ENCODE assay signal across 1 cellular context in the genomic region with DNA sequence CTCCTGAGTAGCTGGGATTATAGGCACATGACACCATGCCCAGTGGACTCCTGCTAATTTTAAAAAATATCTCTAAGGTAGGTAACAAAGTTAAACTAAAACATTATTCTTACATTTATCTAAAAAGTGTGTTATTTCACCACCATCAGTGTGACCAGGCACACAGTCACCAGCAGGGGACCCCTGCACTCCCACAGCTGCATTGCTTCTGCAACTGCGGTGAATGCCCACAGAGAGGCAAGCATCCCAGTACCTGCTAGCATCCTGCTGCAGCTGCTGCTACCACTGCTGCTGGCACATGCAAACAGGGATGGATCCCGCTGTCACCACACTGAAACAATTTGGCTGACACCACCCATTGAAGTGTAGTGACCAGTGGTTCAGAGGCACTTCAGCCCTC.
TF ChIP-seq lines count a peak whose summit lies in the region.

No MANE protein-coding gene starts in this region.

TF ChIP-seq in GM23338, 12 proteins besides CTCF, POLR2A, EP300 and RAD21 (continued from another document):
- TF ChIP-seq, protein P1, sequence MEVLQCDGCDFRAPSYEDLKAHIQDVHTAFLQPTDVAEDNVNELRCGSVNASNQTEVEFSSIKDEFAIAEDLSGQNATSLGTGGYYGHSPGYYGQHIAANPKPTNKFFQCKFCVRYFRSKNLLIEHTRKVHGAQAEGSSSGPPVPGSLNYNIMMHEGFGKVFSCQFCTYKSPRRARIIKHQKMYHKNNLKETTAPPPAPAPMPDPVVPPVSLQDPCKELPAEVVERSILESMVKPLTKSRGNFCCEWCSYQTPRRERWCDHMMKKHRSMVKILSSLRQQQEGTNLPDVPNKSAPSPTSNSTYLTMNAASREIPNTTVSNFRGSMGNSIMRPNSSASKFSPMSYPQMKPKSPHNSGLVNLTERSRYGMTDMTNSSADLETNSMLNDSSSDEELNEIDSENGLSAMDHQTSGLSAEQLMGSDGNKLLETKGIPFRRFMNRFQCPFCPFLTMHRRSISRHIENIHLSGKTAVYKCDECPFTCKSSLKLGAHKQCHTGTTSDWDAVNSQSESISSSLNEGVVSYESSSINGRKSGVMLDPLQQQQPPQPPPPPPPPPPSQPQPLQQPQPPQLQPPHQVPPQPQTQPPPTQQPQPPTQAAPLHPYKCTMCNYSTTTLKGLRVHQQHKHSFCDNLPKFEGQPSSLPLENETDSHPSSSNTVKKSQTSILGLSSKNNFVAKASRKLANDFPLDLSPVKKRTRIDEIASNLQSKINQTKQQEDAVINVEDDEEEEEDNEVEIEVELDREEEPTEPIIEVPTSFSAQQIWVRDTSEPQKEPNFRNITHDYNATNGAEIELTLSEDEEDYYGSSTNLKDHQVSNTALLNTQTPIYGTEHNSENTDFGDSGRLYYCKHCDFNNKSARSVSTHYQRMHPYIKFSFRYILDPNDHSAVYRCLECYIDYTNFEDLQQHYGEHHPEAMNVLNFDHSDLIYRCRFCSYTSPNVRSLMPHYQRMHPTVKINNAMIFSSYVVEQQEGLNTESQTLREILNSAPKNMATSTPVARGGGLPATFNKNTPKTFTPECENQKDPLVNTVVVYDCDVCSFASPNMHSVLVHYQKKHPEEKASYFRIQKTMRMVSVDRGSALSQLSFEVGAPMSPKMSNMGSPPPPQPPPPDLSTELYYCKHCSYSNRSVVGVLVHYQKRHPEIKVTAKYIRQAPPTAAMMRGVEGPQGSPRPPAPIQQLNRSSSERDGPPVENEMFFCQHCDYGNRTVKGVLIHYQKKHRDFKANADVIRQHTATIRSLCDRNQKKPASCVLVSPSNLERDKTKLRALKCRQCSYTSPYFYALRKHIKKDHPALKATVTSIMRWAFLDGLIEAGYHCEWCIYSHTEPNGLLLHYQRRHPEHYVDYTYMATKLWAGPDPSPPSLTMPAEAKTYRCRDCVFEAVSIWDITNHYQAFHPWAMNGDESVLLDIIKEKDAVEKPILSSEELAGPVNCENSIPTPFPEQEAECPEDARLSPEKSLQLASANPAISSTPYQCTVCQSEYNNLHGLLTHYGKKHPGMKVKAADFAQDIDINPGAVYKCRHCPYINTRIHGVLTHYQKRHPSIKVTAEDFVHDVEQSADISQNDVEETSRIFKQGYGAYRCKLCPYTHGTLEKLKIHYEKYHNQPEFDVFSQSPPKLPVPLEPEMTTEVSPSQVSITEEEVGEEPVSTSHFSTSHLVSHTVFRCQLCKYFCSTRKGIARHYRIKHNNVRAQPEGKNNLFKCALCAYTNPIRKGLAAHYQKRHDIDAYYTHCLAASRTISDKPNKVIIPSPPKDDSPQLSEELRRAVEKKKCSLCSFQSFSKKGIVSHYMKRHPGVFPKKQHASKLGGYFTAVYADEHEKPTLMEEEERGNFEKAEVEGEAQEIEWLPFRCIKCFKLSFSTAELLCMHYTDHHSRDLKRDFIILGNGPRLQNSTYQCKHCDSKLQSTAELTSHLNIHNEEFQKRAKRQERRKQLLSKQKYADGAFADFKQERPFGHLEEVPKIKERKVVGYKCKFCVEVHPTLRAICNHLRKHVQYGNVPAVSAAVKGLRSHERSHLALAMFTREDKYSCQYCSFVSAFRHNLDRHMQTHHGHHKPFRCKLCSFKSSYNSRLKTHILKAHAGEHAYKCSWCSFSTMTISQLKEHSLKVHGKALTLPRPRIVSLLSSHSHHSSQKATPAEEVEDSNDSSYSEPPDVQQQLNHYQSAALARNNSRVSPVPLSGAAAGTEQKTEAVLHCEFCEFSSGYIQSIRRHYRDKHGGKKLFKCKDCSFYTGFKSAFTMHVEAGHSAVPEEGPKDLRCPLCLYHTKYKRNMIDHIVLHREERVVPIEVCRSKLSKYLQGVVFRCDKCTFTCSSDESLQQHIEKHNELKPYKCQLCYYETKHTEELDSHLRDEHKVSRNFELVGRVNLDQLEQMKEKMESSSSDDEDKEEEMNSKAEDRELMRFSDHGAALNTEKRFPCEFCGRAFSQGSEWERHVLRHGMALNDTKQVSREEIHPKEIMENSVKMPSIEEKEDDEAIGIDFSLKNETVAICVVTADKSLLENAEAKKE (CRISPR knock-in tag; IDR thresholded peaks at IDR 0.05), result no peak
- TF ChIP-seq ZNF331 (CRISPR knock-in tag; IDR thresholded peaks at IDR 0.05; ENCODE audit: low read depth) (no peak), EZH2phosphoT487 (IDR thresholded peaks at IDR 0.05; ENCODE audit: unreplicated experiment) (no peak), ZNF114 (CRISPR knock-in tag; IDR thresholded peaks at IDR 0.05) (no peak), POLR2AphosphoS5 (IDR thresholded peaks at IDR 0.05; ENCODE audit: low read depth) (no peak), EZH2 (IDR thresholded peaks at IDR 0.05; ENCODE audit: low read depth, unreplicated experiment) (no peak), REST (IDR thresholded peaks at IDR 0.05; ENCODE audit: unreplicated experiment) (no peak), CREB1 (CRISPR knock-in tag; IDR thresholded peaks at IDR 0.05; ENCODE audit: low read depth) (no peak)
- TF ChIP-seq, protein P2, sequence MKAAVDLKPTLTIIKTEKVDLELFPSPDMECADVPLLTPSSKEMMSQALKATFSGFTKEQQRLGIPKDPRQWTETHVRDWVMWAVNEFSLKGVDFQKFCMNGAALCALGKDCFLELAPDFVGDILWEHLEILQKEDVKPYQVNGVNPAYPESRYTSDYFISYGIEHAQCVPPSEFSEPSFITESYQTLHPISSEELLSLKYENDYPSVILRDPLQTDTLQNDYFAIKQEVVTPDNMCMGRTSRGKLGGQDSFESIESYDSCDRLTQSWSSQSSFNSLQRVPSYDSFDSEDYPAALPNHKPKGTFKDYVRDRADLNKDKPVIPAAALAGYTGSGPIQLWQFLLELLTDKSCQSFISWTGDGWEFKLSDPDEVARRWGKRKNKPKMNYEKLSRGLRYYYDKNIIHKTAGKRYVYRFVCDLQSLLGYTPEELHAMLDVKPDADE (IDR thresholded peaks at IDR 0.05), result no peak
